Comparison of ENCODE assay signal across 13 cellular contexts in the genomic region with DNA sequence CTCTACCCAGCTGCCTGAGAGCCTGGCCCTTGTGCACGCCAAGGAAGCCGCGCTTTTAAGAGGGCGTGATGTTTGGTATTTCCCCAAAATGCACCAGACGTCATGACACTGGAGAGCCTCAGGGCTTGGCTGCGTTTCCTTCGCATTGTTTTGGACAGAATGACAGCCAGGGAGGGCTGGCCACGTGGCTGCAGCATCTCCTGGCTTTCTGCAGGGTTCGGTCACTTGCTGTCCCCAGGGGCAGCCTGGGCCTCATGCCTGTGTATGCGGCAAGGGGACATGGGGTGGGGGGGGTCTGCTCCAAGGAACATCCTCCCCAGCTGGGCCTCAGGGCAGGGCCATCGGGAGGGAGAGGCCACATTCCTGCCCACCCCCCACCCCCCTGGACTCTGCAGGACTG. TPM values are rescaled to one million over a fixed set of nuclear protein-coding genes. Genes with fewer than 3 reads are reported as not detected.
DNase-seq lines count a peak whose midpoint lies in the region; ATAC-seq and TF ChIP-seq lines count a peak whose summit lies in the region.
"Had no signal": no experiment of that assay in that cellular context is flagged by ENCODE, and none has a peak within 500 bp of the region (broad histone marks: within the 10 kb centered on the region; RNA-seq: fewer than 3 reads in every experiment).

No MANE protein-coding gene starts in this region.

- no peaks in the 10 kb centered on the region for H3K36me3 Mint-ChIP-seq in GM23338 (ENCODE audit: low read depth)

- H3K36me3 ChIP-seq in GM23338 (ENCODE audit: insufficient read depth) (no peaks in the 10 kb centered on the region), duodenal mucosa (ENCODE audit: control insufficient read depth in 1 of 2, insufficient read depth in 2 of 2, low read length in 2 of 2) (no peaks in the 10 kb centered on the region), lower lobe of right lung (no peaks in the 10 kb centered on the region), A673 (ENCODE audit: insufficient read depth, low read length, poor library complexity, severe bottlenecking) (no peaks in the 10 kb centered on the region)

- no peaks in the 10 kb centered on the region for H3K9me3 Mint-ChIP-seq in GM23338
- H3K9me3 Mint-ChIP-seq: neural crest cell had no signal

- DNase-seq in AG09319 (ENCODE audit: extremely low read depth, low read depth) (peak; percentile 31), GM23338 (ENCODE audit: low spot score) (no peak), lower lobe of right lung (no peak), A673 (ENCODE audit: low spot score) (no peak), cortex of kidney (lab: John Stamatoyannopoulos, UW) (no peak), NCI-H187 treated with DMSO at 0.1 percent for 48 hours (lab: John Stamatoyannopoulos, UW) (no peak)
- DNase-seq: activated effector memory CD4-positive, alpha-beta T cell treated with anti-CD3 and anti-CD28 coated beads, Interleukin-2, amount 50 U/mL, for 16 hours; DND-41; NCI-H1694 had no signal

- H3K4me3 Mint-ChIP-seq in GM23338, result no peak overlapping the region

- H3K4me2 ChIP-seq in GM23338, result 0 out of 2 replicates have a peak overlapping the region, but pooled peaks have one; percentile 81

- BruUV-seq in A673 (replicated peaks; lab: Mats Ljungman, UMichigan), result no TSS peak

- no peak overlapping the region for H3K27ac Mint-ChIP-seq in GM23338

- CTCF ChIA-PET in A673 (lab: Charles Lee), result no interaction called here

- H3K9ac ChIP-seq in duodenal mucosa (ENCODE audit: low read depth in 1 of 2, low read length in 2 of 2), result no peak overlapping the region

- ATAC-seq in GM23338 (no peak), lower lobe of right lung (peak in 1 of 2 donors; percentile 1), GM18907 (IDR thresholded peaks at IDR 0.05; ENCODE audit: unreplicated experiment) (no peak)

- H3K79me2 ChIP-seq in GM23338 (replicated peaks; ENCODE audit: insufficient read depth), result no peaks in the 10 kb centered on the region

- TF ChIP-seq CTCF in AG09319 (IDR thresholded peaks at IDR 0.05; ENCODE audit: low read depth, low read length) (no peak), GM23338 (conservative IDR thresholded peaks at IDR 0.05; ENCODE audit: low read depth in 2 of 2) (no peak), lower lobe of right lung (IDR thresholded peaks at IDR 0.05) (no peak), A673 (conservative IDR thresholded peaks at IDR 0.05; ENCODE audit: low read depth, low read length) (no peak)

- H3K9me3 ChIP-seq in duodenal mucosa (ENCODE audit: control insufficient read depth in 1 of 2, low read length in 2 of 2) (no peaks in the 10 kb centered on the region), lower lobe of right lung (no peaks in the 10 kb centered on the region), A673 (ENCODE audit: low read depth, low read length, poor library complexity, severe bottlenecking) (no peaks in the 10 kb centered on the region)

- H3K27me3 ChIP-seq in GM23338 (ENCODE audit: insufficient read depth), result peaks cover 14% of the 10 kb centered on the region; the same call in 1 of the 2 replicates
- H3K27me3 ChIP-seq in duodenal mucosa (ENCODE audit: control insufficient read depth in 1 of 2, insufficient read depth in 2 of 2, low read length in 2 of 2), result peaks cover 63 to 69% of the 10 kb centered on the region in 2 donors
- peaks cover 75% of the 10 kb centered on the region for H3K27me3 ChIP-seq in lower lobe of right lung (ENCODE audit: low read depth)
- H3K27me3 ChIP-seq in A673 (replicated peaks; ENCODE audit: insufficient read depth, low read depth, low read length, poor library complexity), result no peaks in the 10 kb centered on the region

- no peak overlapping the region for H2AFZ ChIP-seq in GM23338

- intact Hi-C loops in lower lobe of right lung (cut with DNase I), result no loop called here
- intact Hi-C loops in A673 (cut with micrococcal nuclease; ENCODE audit: unreplicated experiment), result loop anchor here (5.0 kb wide), 1 partner anchor 105 kb away; no protein-coding TSS in a partner anchor

- no peaks in the 10 kb centered on the region for H3F3A ChIP-seq in GM23338 (replicated peaks; ENCODE audit: low read depth)

- H3K27ac ChIP-seq in GM23338 (ENCODE audit: low read depth) (no peak overlapping the region), duodenal mucosa (ENCODE audit: low read depth, low read length) (peak overlapping the region; percentile 3), lower lobe of right lung (peak overlapping the region; percentile 80), A673 (ENCODE audit: low read depth, low read length, poor library complexity, severe bottlenecking) (no peak overlapping the region)
- H3K27ac ChIP-seq: epithelial cell of prostate had no signal

- H3K4me1 ChIP-seq in GM23338 (ENCODE audit: insufficient read depth), result no peaks in the 10 kb centered on the region; the same call in 1 of the 2 replicates
- peaks cover 15 to 26% of the 10 kb centered on the region in 2 donors for H3K4me1 ChIP-seq in duodenal mucosa (ENCODE audit: control insufficient read depth in 1 of 2, insufficient read depth in 2 of 2, low read length in 2 of 2)
- peaks cover 81% of the 10 kb centered on the region for H3K4me1 ChIP-seq in lower lobe of right lung
- H3K4me1 ChIP-seq in A673 (ENCODE audit: insufficient read depth, low read length, poor library complexity, severe bottlenecking), result peaks cover 39% of the 10 kb centered on the region

- peak overlapping the region; percentile 59 for H3K4me3 ChIP-seq in GM23338
- no peak overlapping the region for H3K4me3 ChIP-seq in duodenal mucosa (ENCODE audit: low read depth in 1 of 2, low read length in 2 of 2)
- no peak overlapping the region for H3K4me3 ChIP-seq in lower lobe of right lung
- no peak overlapping the region for H3K4me3 ChIP-seq in A673 (ENCODE audit: low read depth, low read length, poor library complexity, severe bottlenecking)

- peaks cover 32% of the 10 kb centered on the region for H3K27me3 Mint-ChIP-seq in GM23338 (ENCODE audit: insufficient read depth, low read depth, poor library complexity)

- no peaks in the 10 kb centered on the region for H4K20me1 ChIP-seq in GM23338 (replicated peaks; ENCODE audit: insufficient read depth)

- peaks cover 14% of the 10 kb centered on the region; the same call in 2 of the 3 replicates for H3K4me1 Mint-ChIP-seq in GM23338

- no peaks in the 10 kb centered on the region for H3K9me2 ChIP-seq in GM23338 (ENCODE audit: insufficient read depth)

- POLR2A ChIA-PET in A673 (lab: Charles Lee; ENCODE audit: low non-redundant PET), result no interaction called here

TF ChIP-seq in GM23338, 12 proteins besides CTCF, POLR2A, EP300 and RAD21:
- TF ChIP-seq EZH2 (IDR thresholded peaks at IDR 0.05; ENCODE audit: low read depth, unreplicated experiment) (no peak), JUNB (IDR thresholded peaks at IDR 0.05; ENCODE audit: unreplicated experiment) (no peak), POLR2AphosphoS5 (IDR thresholded peaks at IDR 0.05; ENCODE audit: low read depth) (no peak), NANOG (IDR thresholded peaks at IDR 0.05; ENCODE audit: borderline replicate concordance) (no peak), EZH2phosphoT487 (IDR thresholded peaks at IDR 0.05; ENCODE audit: unreplicated experiment) (no peak), ZNF331 (CRISPR knock-in tag; IDR thresholded peaks at IDR 0.05; ENCODE audit: low read depth) (no peak), STAT1 (IDR thresholded peaks at IDR 0.05; ENCODE audit: unreplicated experiment) (no peak), CREB1 (CRISPR knock-in tag; IDR thresholded peaks at IDR 0.05; ENCODE audit: low read depth) (no peak)
- TF ChIP-seq, protein P1, sequence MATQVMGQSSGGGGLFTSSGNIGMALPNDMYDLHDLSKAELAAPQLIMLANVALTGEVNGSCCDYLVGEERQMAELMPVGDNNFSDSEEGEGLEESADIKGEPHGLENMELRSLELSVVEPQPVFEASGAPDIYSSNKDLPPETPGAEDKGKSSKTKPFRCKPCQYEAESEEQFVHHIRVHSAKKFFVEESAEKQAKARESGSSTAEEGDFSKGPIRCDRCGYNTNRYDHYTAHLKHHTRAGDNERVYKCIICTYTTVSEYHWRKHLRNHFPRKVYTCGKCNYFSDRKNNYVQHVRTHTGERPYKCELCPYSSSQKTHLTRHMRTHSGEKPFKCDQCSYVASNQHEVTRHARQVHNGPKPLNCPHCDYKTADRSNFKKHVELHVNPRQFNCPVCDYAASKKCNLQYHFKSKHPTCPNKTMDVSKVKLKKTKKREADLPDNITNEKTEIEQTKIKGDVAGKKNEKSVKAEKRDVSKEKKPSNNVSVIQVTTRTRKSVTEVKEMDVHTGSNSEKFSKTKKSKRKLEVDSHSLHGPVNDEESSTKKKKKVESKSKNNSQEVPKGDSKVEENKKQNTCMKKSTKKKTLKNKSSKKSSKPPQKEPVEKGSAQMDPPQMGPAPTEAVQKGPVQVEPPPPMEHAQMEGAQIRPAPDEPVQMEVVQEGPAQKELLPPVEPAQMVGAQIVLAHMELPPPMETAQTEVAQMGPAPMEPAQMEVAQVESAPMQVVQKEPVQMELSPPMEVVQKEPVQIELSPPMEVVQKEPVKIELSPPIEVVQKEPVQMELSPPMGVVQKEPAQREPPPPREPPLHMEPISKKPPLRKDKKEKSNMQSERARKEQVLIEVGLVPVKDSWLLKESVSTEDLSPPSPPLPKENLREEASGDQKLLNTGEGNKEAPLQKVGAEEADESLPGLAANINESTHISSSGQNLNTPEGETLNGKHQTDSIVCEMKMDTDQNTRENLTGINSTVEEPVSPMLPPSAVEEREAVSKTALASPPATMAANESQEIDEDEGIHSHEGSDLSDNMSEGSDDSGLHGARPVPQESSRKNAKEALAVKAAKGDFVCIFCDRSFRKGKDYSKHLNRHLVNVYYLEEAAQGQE (IDR thresholded peaks at IDR 0.05; ENCODE audit: unreplicated experiment), result no peak

RNA-seq across cellular contexts. Expression of gene NUDT14, which starts 16.2 kb away (rescaled TPM):
- total RNA-seq in GM23338 (2014; rRNA removed; shearing (Covaris generic)), result 13.6 and 14.8 TPM in 2 replicates
- 38.4 and 41.0 TPM in 2 replicates for polyA plus RNA-seq in GM23338 (2016; fragmentation: Nextera tagmentation; extraction: Ambion mirVana)
- 54.5 TPM for total RNA-seq in lower lobe of right lung
- total RNA-seq in A673 (2021), result 30.8 and 40.5 TPM in 2 replicates

RNA-seq across cellular contexts. Expression of gene JAG2, which starts 28.7 kb away (rescaled TPM):
- 9.6 and 10.3 TPM in 2 replicates for total RNA-seq in GM23338 (2014; rRNA removed; shearing (Covaris generic))
- 1.9 and 2.6 TPM in 2 replicates for polyA plus RNA-seq in GM23338 (2016; fragmentation: Nextera tagmentation; extraction: Ambion mirVana)
- 29.2 TPM for total RNA-seq in lower lobe of right lung
- total RNA-seq in A673 (2021), result 14.3 and 17.3 TPM in 2 replicates

RNA-seq across cellular contexts. Expression of gene BTBD6, which starts 51.1 kb away (rescaled TPM):
- total RNA-seq in GM23338 (2014; rRNA removed; shearing (Covaris generic)), result 11.6 and 12.1 TPM in 2 replicates
- polyA plus RNA-seq in GM23338 (2016; fragmentation: Nextera tagmentation; extraction: Ambion mirVana), result 2.2 and 3.2 TPM in 2 replicates
- total RNA-seq in lower lobe of right lung (53.0 TPM), A673 (2021) (39.5 and 39.9 TPM in 2 replicates)

Comparison
In these comparisons a context has a peak if more than half of its experiments do, and no peak if none do; other contexts are left out.
1. H3K27ac ChIP-seq: peak in duodenal mucosa (single experiment) and lower lobe of right lung (single experiment); none in GM23338 (single experiment) and A673 (single experiment).